Comparison of ENCODE assay signal across 22 cellular contexts in the genomic region with DNA sequence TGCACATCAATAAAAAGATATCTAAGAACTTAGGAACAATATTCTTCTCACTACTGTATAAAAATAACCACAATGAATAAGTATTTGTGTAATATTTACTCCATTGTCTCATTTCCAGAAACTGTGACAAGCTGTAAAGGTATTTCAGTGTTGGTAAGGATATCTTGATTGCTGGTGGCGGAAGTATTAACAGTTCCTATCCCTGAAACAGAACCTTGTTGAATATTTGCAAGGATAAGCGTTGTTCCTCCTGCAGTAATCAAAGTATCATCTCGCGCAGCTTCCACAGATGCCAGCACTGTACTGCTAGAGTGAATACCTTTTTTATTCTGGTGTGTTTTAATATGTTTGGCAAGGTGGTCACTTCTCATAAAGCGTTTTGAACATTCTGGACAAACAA. TPM values are rescaled to one million over a fixed set of nuclear protein-coding genes. Genes with fewer than 3 reads are reported as not detected.
DNase-seq lines count a peak whose midpoint lies in the region; ATAC-seq, FAIRE-seq and TF ChIP-seq lines count a peak whose summit lies in the region.
"Had no signal": no experiment of that assay in that cellular context is flagged by ENCODE, and none has a peak within 500 bp of the region (broad histone marks: within the 10 kb centered on the region; RNA-seq: fewer than 3 reads in every experiment).

No MANE protein-coding gene starts in this region.

- H3K4me2 ChIP-seq in GM23248 (ENCODE audit: unreplicated experiment): no peak overlapping the region
- no peak overlapping the region for H3K4me2 ChIP-seq in PC-3 (ENCODE audit: low read length)
- H3K4me2 ChIP-seq: KMS-11 had no signal

- no peak for TF ChIP-seq POLR2A in vagina (IDR thresholded peaks at IDR 0.05)
- TF ChIP-seq POLR2A in esophagus muscularis mucosa (IDR thresholded peaks at IDR 0.05; ENCODE audit: low read depth): no peak

- no peak overlapping the region for H3K27ac ChIP-seq in GM23248
- no peak overlapping the region for H3K27ac ChIP-seq in PC-3 (ENCODE audit: low read length)
- no peak overlapping the region for H3K27ac ChIP-seq in pancreas
- no peak overlapping the region for H3K27ac ChIP-seq in vagina
- H3K27ac ChIP-seq in esophagus muscularis mucosa (replicated peaks in 1 of 4): no peak overlapping the region
- H3K27ac ChIP-seq: KMS-11, SJSA1 had no signal

- no peak overlapping the region for H3K4me3 ChIP-seq in GM23248
- no peak overlapping the region for H3K4me3 ChIP-seq in PC-3 (ENCODE audit: low read length)
- H3K4me3 ChIP-seq in fibroblast of pulmonary artery (replicated peaks; ENCODE audit: low read depth, low read length): no peak overlapping the region
- no peak overlapping the region for H3K4me3 ChIP-seq in pancreas
- H3K4me3 ChIP-seq in vagina: no peak overlapping the region
- no peak overlapping the region for H3K4me3 ChIP-seq in esophagus muscularis mucosa
- H3K4me3 ChIP-seq: SJSA1 had no signal

- H2AFZ ChIP-seq in GM23248 (no peak overlapping the region), PC-3 (ENCODE audit: low read length) (no peak overlapping the region)

- CTCF ChIA-PET in PC-3 (lab: Charles Lee): interaction anchor here (0.7 kb wide), 1 partner anchor 1435 kb away, joined by 5 read pairs; no protein-coding TSS in a partner anchor

- 98 to 99% methylated on average over 5 of the region's 5 CpGs for WGBS in GM23248 (ENCODE audit: low coverage in 1 of 2, low lambda C conversion rate in 2 of 2, missing lambda C conversion rate in 2 of 2), 2 experiments
- WGBS in pancreas, 2 donors: 84 to 85% methylated on average over 5 of the region's 5 CpGs
- 93% methylated on average over 5 of the region's 5 CpGs for WGBS in esophagus muscularis mucosa

- no TSS peak for BruUV-seq in PC-3 (replicated peaks; lab: Mats Ljungman, UMichigan)

- TF ChIP-seq CTCF in PC-3 (conservative IDR thresholded peaks at IDR 0.05; ENCODE audit: low read depth, low read length): no peak
- TF ChIP-seq CTCF in fibroblast of pulmonary artery (IDR thresholded peaks at IDR 0.05; ENCODE audit: low read length, missing control alignments): no peak
- TF ChIP-seq CTCF in pancreas (IDR thresholded peaks at IDR 0.05): no peak
- TF ChIP-seq CTCF in vagina (IDR thresholded peaks at IDR 0.05): no peak
- TF ChIP-seq CTCF in esophagus muscularis mucosa (IDR thresholded peaks at IDR 0.05): no peak

- no peaks in the 10 kb centered on the region for H3K9me2 ChIP-seq in GM23248 (ENCODE audit: insufficient read depth)
- no peaks in the 10 kb centered on the region for H3K9me2 ChIP-seq in PC-3 (replicated peaks; ENCODE audit: low read length)

- H3F3A ChIP-seq in GM23248 (ENCODE audit: insufficient read depth) (no peaks in the 10 kb centered on the region; the same call in 1 of the 2 replicates), PC-3 (ENCODE audit: low read length, unreplicated experiment) (no peaks in the 10 kb centered on the region)

- H3K9ac ChIP-seq in GM23248 (no peak overlapping the region), PC-3 (ENCODE audit: low read length) (no peak overlapping the region)
- H3K9ac ChIP-seq: KMS-11 had no signal

- no peaks in the 10 kb centered on the region for H4K20me1 ChIP-seq in GM23248 (ENCODE audit: insufficient read depth)
- 0 out of 2 replicates have a peak, but pooled peaks cover 4% of the 10 kb centered on the region for H4K20me1 ChIP-seq in PC-3 (ENCODE audit: low read length)

- in situ Hi-C loops in GM23248 (cut with MboI): no loop called here
- in situ Hi-C loops in ACHN (cut with HindIII; ENCODE audit: low pct_ligation_motif_present, low pct_unique_long_range_greater_than_20kb, low sequenced_read_pairs): no loop called here

- intact Hi-C loops in PC-3 (cut with micrococcal nuclease): loop anchor here (2.0 kb wide), 1 partner anchor 53 kb away; no protein-coding TSS in a partner anchor
- intact Hi-C loops in pancreas (cut with DNase I): no loop called here
- intact Hi-C loops in vagina (cut with DNase I): no loop called here
- intact Hi-C loops in esophagus muscularis mucosa (cut with DNase I): no loop called here

- peaks cover 57% of the 10 kb centered on the region for H3K36me3 ChIP-seq in GM23248 (ENCODE audit: low read depth)
- H3K36me3 ChIP-seq in PC-3 (ENCODE audit: low read depth, low read length): peaks cover 64% of the 10 kb centered on the region
- H3K36me3 ChIP-seq in pancreas: peaks cover 0 to 26% (median 0%) of the 10 kb centered on the region in 3 donors
- peaks cover 0 to 53% of the 10 kb centered on the region in 2 donors for H3K36me3 ChIP-seq in vagina
- H3K36me3 ChIP-seq in esophagus muscularis mucosa: peaks cover 5 to 79% (median 50%) of the 10 kb centered on the region in 4 donors

- no peaks in the 10 kb centered on the region for H3K9me3 ChIP-seq in GM23248 (ENCODE audit: low read depth)
- H3K9me3 ChIP-seq in PC-3 (ENCODE audit: low read length): no peaks in the 10 kb centered on the region
- no peaks in the 10 kb centered on the region for H3K9me3 ChIP-seq in pancreas
- H3K9me3 ChIP-seq in vagina: no peaks in the 10 kb centered on the region
- no peaks in the 10 kb centered on the region for H3K9me3 ChIP-seq in esophagus muscularis mucosa
- H3K9me3 ChIP-seq: SJSA1 had no signal

- ATAC-seq in PC-3 (peak; percentile 31), pancreas (peak in 1 of 4 donors; percentile 15)

- POLR2A ChIA-PET in PC-3 (lab: Charles Lee; ENCODE audit: unreplicated experiment): interaction anchor here (0.6 kb wide), 1 partner anchor 288 kb away, joined by 6 read pairs; no protein-coding TSS in a partner anchor

- H3K79me2 ChIP-seq in GM23248 (ENCODE audit: insufficient read depth): peaks cover 48% of the 10 kb centered on the region
- H3K79me2 ChIP-seq in PC-3 (ENCODE audit: low read length): peaks cover 10% of the 10 kb centered on the region; the same call in 1 of the 2 replicates

- TF ChIP-seq EP300 in esophagus muscularis mucosa (IDR thresholded peaks at IDR 0.05): no peak

- DNase-seq in GM23248: peak; percentile 30
- peak; percentile 44 for DNase-seq in PC-3
- DNase-seq in fibroblast of pulmonary artery (ENCODE audit: low read depth): peak; percentile 25
- no peak for DNase-seq in pancreas
- DNase-seq in vagina (ENCODE audit: extremely low spot score in 2 of 2): no peak
- no peak for DNase-seq in ACHN
- no peak for DNase-seq in esophagus muscularis mucosa (ENCODE audit: extremely low spot score)
- DNase-seq: DMS153, DND-41, H9, NCI-H1048, NCI-H1417, NCI-H1694, NCI-H2029 treated with DMSO at 0.1 percent for 48 hours, NCI-H446 treated with DMSO at 0.1 percent for 48 hours, NCI-H526, Right ventricle myocardium superior, RPMI8226 had no signal

- H3K27me3 ChIP-seq in GM23248 (replicated peaks; ENCODE audit: insufficient read depth): no peaks in the 10 kb centered on the region
- H3K27me3 ChIP-seq in PC-3 (ENCODE audit: low read length): no peaks in the 10 kb centered on the region
- H3K27me3 ChIP-seq in pancreas: no peaks in the 10 kb centered on the region
- no peaks in the 10 kb centered on the region for H3K27me3 ChIP-seq in vagina
- H3K27me3 ChIP-seq in esophagus muscularis mucosa: no peaks in the 10 kb centered on the region
- H3K27me3 ChIP-seq: SJSA1 had no signal

- H3K4me1 ChIP-seq in GM23248 (ENCODE audit: insufficient read depth) (peaks cover 12% of the 10 kb centered on the region; the same call in 1 of the 2 replicates), PC-3 (ENCODE audit: insufficient read depth, low read length) (peaks cover 14% of the 10 kb centered on the region), pancreas (peaks cover 0 to 6% (median 4%) of the 10 kb centered on the region in 3 donors), vagina (peaks cover 9% of the 10 kb centered on the region), esophagus muscularis mucosa (peaks cover 0 to 4% (median 0%) of the 10 kb centered on the region in 4 donors)
- H3K4me1 ChIP-seq: SJSA1 had no signal

- FAIRE-seq in pancreas (lab: Jason Lieb, UNC): peak; percentile 43
- FAIRE-seq: GM12892, HTR-8/SVneo had no signal

RNA-seq across cellular contexts. Expression of a gene that starts 55.3 kb away (rescaled TPM):
- 78.8 and 88.5 TPM in 2 replicates for total RNA-seq in GM23248 (2014; rRNA removed; shearing (Covaris generic))
- polyA plus RNA-seq in GM23248 (2016; fragmentation: Nextera tagmentation; extraction: Ambion mirVana): 24.7 and 27.7 TPM in 2 replicates
- total RNA-seq in PC-3 (2014; rRNA removed): 82.2 and 117 TPM in 2 replicates
- 10 to 100 TPM; 21.1 to 48.0 (median 29.0) TPM for total RNA-seq in pancreas
- polyA plus RNA-seq in pancreas: 10 to 100 TPM in 1 of 2 donors, 1 to 10 TPM in 1; 5.6 to 16.6 TPM
- total RNA-seq in vagina: 119 TPM
- 100 to 1,000 TPM in 1 of 4 donors, 10 to 100 TPM in 3; 78.7 to 102 (median 92.2) TPM for total RNA-seq in esophagus muscularis mucosa

Comparison
In these comparisons a context has a peak if more than half of its experiments do, and no peak if none do; other contexts are left out.
1. DNase-seq: peak in GM23248 (single experiment), PC-3 (single experiment) and fibroblast of pulmonary artery (single experiment); none in pancreas (0 of 6), vagina (0 of 2), ACHN (single experiment) and esophagus muscularis mucosa (single experiment).